Comparison of ENCODE assay signal across 11 cellular contexts in genomic region chr4:65028592-65028991, GRCh38.
"Had no signal": no experiment of that assay in that cellular context is flagged by ENCODE, and none has a peak within 500 bp of the region (broad histone marks: within the 10 kb centered on the region; RNA-seq: fewer than 3 reads in every experiment).

No MANE protein-coding gene starts in this region.

- ATAC-seq: GM23338, HCT116 had no signal

- H3K27ac ChIP-seq: GM23248 had no signal

- H3K4me2 ChIP-seq: GM23338 had no signal

- H3K9ac ChIP-seq: GM23248 had no signal

- H2AFZ ChIP-seq: GM23248, GM23338 had no signal

- H3K4me1 ChIP-seq: HAP-1 had no signal

- H3K9me3 ChIP-seq: HAP-1 had no signal

- DNase-seq: GM23248, GOT3, H7, H9, HCEC 1CT, HFFc6 had no signal

- FAIRE-seq: H1, H54 had no signal

- H3K4me3 ChIP-seq: GM23248, GM23338, HAP-1 had no signal

- H3K36me3 ChIP-seq: HAP-1 had no signal
